In genomic region chr2:226837334-226837733, GRCh38 we compare ENCODE assay signal across 1 cellular context.
TF ChIP-seq lines count a peak whose summit lies in the region.

No MANE protein-coding gene starts in this region.

TF ChIP-seq in GM12878, 131 proteins besides CTCF, POLR2A, EP300 and RAD21:
- TF ChIP-seq TARDBP (IDR thresholded peaks at IDR 0.05; ENCODE audit: borderline replicate concordance) (no peak), HCFC1 (IDR thresholded peaks at IDR 0.05; ENCODE audit: low read length) (no peak), ATF2 (IDR thresholded peaks at IDR 0.05; ENCODE audit: low read length) (no peak), MXI1 (IDR thresholded peaks at IDR 0.05; ENCODE audit: low read depth, low read length) (no peak), CHD4 (IDR thresholded peaks at IDR 0.05) (no peak), STAT3 (IDR thresholded peaks at IDR 0.05; ENCODE audit: low read depth, low read length) (no peak), ZBTB11 (CRISPR knock-in tag; IDR thresholded peaks at IDR 0.05) (no peak), BCLAF1 (IDR thresholded peaks at IDR 0.05) (no peak), JUND (IDR thresholded peaks at IDR 0.05; ENCODE audit: low read depth, low read length) (no peak), POU2F2 (IDR thresholded peaks at IDR 0.05; ENCODE audit: borderline replicate concordance, low read depth, low read length) (no peak), DPF2 (IDR thresholded peaks at IDR 0.05) (no peak), USF2 (IDR thresholded peaks at IDR 0.05; ENCODE audit: borderline replicate concordance, low read depth, low read length) (no peak)
